In the genomic region with DNA sequence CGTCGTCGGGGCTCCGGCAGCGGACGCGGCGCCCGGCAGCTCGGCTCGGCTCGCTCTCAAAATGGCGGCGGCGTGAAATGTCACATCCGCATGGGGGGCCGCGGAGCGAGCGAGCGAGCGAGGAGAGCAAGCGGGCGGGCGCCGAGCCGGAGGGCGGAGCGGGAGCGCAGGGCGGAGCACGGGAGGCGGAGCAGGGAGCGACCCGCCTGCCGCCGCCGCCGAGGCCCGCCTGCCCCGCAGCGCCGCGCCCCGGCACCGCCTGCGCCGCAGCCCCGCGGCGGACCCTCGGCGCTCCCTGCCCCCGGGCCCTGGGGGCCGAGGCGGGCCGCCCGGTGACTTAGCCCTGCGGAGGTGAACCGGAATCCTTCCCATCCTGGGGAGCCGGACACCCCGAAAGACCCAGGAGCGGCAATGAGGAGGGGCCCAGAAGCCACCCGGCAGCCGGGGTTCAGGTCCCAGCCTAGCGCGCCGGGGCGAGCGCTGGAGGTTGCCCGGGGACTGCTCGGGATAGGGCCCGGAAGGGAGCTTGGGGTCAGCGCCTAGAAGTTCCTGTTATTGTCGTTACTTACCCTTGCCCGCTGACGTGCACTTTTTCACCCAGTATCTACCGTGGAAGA, we compare ENCODE assay signal across 8 cellular contexts. TPM values are rescaled to one million over a fixed set of nuclear protein-coding genes. Genes with fewer than 3 reads are reported as not detected.
A peak's percentile ranks its signal among the peaks of the same experiment; 100 is the strongest.
DNase-seq lines count a peak whose midpoint lies in the region; ATAC-seq and TF ChIP-seq lines count a peak whose summit lies in the region.

A gene (minus strand): TSS at position 82 of the 617 bp plus-strand sequence. CDS start 621 bp downstream, outside the sequence.

- peak within 1 kb of the TSS; percentile 94 for H3K4me3 Mint-ChIP-seq in activated CD4-positive, alpha-beta memory T cell treated with anti-CD3 and anti-CD28 coated beads, Interleukin-2, amount 10 ng/mL, durations not matched to agents 7 days and 5 days

- POLR2A ChIA-PET in activated CD4-positive, alpha-beta memory T cell treated with anti-CD3 and anti-CD28 coated beads, Interleukin-2, amount 10 ng/mL, durations not matched to agents 7 days and 5 days (lab: Charles Lee) = interaction anchor here (0.7 to 1.8 kb wide), 13 partner anchors 9 to 129 kb away, joined by 3 to 14 read pairs (median 4); a partner anchor contains a TSS

- peak within 1 kb of the TSS; percentile 72 for H3K4me3 ChIP-seq in lung

- peak; percentile 96 for DNase-seq in CD1c-positive myeloid dendritic cell (ENCODE audit: extremely low spot score)
- DNase-seq in NCI-H748 (lab: John Stamatoyannopoulos, UW; ENCODE audit: unreplicated experiment) = peak; percentile 87
- peak; percentile 94 for DNase-seq in activated CD4-positive, alpha-beta memory T cell treated with anti-CD3 and anti-CD28 coated beads, Interleukin-2, amount 10 ng/mL, durations not matched to agents 7 days and 5 days
- peak; percentile 92 for DNase-seq in ecto neural progenitor cell (ENCODE audit: low spot score)
- peak; percentile 93 for DNase-seq in lung (ENCODE audit: low spot score)
- DNase-seq in stimulated activated CD4-positive, alpha-beta T cell treated with anti-CD3 and anti-CD28 coated beads, TNF-alpha, amount 100 ng/mL, for 4 hours (ENCODE audit: low read depth in 3 of 3) = peak; percentile 85 to 89 (median 88)

- peak within 1 kb of the TSS; percentile 92 for H3K27ac Mint-ChIP-seq in activated CD4-positive, alpha-beta memory T cell treated with anti-CD3 and anti-CD28 coated beads, Interleukin-2, amount 10 ng/mL, durations not matched to agents 7 days and 5 days

- peaks cover 12% of the 10 kb centered on the region for H3K36me3 Mint-ChIP-seq in activated CD4-positive, alpha-beta memory T cell treated with anti-CD3 and anti-CD28 coated beads, Interleukin-2, amount 10 ng/mL, durations not matched to agents 7 days and 5 days (ENCODE audit: low read depth)

- ATAC-seq in GM19397 (IDR thresholded peaks at IDR 0.05; ENCODE audit: unreplicated experiment) (peak; percentile 79), HG03565 (IDR thresholded peaks at IDR 0.05; ENCODE audit: unreplicated experiment) (peak; percentile 81), lung (ENCODE audit: insufficient read depth, low FRiP score) (peak; percentile 91)

- peaks cover 11 to 29% of the 10 kb centered on the region in 2 donors for H3K4me1 ChIP-seq in lung (ENCODE audit: control insufficient read depth in 2 of 2, insufficient read depth in 2 of 2, low read length in 2 of 2)

- no peaks in the 10 kb centered on the region for H3K27me3 ChIP-seq in lung (ENCODE audit: control insufficient read depth, insufficient read depth)

- H3K4me1 Mint-ChIP-seq in activated CD4-positive, alpha-beta memory T cell treated with anti-CD3 and anti-CD28 coated beads, Interleukin-2, amount 10 ng/mL, durations not matched to agents 7 days and 5 days = peaks cover 41% of the 10 kb centered on the region

- no peaks in the 10 kb centered on the region for H3K9me3 Mint-ChIP-seq in activated CD4-positive, alpha-beta memory T cell treated with anti-CD3 and anti-CD28 coated beads, Interleukin-2, amount 10 ng/mL, durations not matched to agents 7 days and 5 days

- no peaks in the 10 kb centered on the region for H3K9me3 ChIP-seq in lung (ENCODE audit: control insufficient read depth in 2 of 2, insufficient read depth in 1 of 2, low read length in 1 of 2)

- peak within 1 kb of the TSS; percentile 88 to 93 for H3K27ac ChIP-seq in lung (ENCODE audit: low read depth in 1 of 2, low read length in 1 of 2)

- TF ChIP-seq CTCF in lung (IDR thresholded peaks at IDR 0.05; ENCODE audit: control extremely low read depth, extremely low read depth) = no peak

- no peaks in the 10 kb centered on the region for H3K36me3 ChIP-seq in lung (ENCODE audit: control insufficient read depth in 2 of 2, insufficient read depth in 2 of 2, low read length in 2 of 2)

- WGBS in lung, 2 donors = 0 to 1% methylated on average over 31 to 78 of the region's 78 CpGs

- H3K27me3 Mint-ChIP-seq in activated CD4-positive, alpha-beta memory T cell treated with anti-CD3 and anti-CD28 coated beads, Interleukin-2, amount 10 ng/mL, durations not matched to agents 7 days and 5 days = peaks cover 6% of the 10 kb centered on the region

- CTCF ChIA-PET in activated CD4-positive, alpha-beta memory T cell treated with anti-CD3 and anti-CD28 coated beads, Interleukin-2, amount 10 ng/mL, durations not matched to agents 7 days and 5 days (lab: Charles Lee) = interaction anchor here (1.1 to 1.5 kb wide), 2 partner anchors 28 to 127 kb away, joined by 3 to 5 read pairs; a partner anchor contains a TSS

RNA-seq across cellular contexts. Expression of the gene that starts here (rescaled TPM):
- 100 to 1,000 TPM; 162 to 166 TPM for total RNA-seq in activated CD4-positive, alpha-beta memory T cell treated with anti-CD3 and anti-CD28 coated beads, Interleukin-2, amount 10 ng/mL, durations not matched to agents 7 days and 5 days
- total RNA-seq in lung = 100 to 1,000 TPM in 1 of 2 donors, 10 to 100 TPM in 1; 79.8 to 174 TPM
- polyA plus RNA-seq in lung = 10 to 100 TPM; 19.7 to 32.2 TPM

Comparison
In these comparisons a context has a peak if more than half of its experiments do, and no peak if none do; other contexts are left out.
1. Peak in every context shown above with its lines: DNase-seq, ATAC-seq, H3K4me3 ChIP-seq and H3K27ac ChIP-seq.